In genomic region chr1:27832762-27833161, GRCh38 we compare ENCODE assay signal across 12 cellular contexts. TPM values are rescaled to one million over a fixed set of nuclear protein-coding genes. Genes with fewer than 3 reads are reported as not detected.
DNase-seq lines count a peak whose midpoint lies in the region; ATAC-seq, FAIRE-seq and TF ChIP-seq lines count a peak whose summit lies in the region.
"Had no signal": no experiment of that assay in that cellular context is flagged by ENCODE, and none has a peak within 500 bp of the region (broad histone marks: within the 10 kb centered on the region; RNA-seq: fewer than 3 reads in every experiment).

No MANE protein-coding gene starts in this region.

- peaks cover 68% of the 10 kb centered on the region for H3K79me2 ChIP-seq in HCT116 (ENCODE audit: insufficient read depth, low read length)
- peaks cover 60% of the 10 kb centered on the region for H3K79me2 ChIP-seq in keratinocyte (ENCODE audit: control insufficient read depth, insufficient read depth, low read length)

- TF ChIP-seq POLR2A in HCT116 (IDR thresholded peaks at IDR 0.05; ENCODE audit: borderline replicate concordance, extremely low read depth, insufficient read depth, insufficient read length) = no peak

- no peaks in the 10 kb centered on the region for H3K9me2 ChIP-seq in HCT116 (ENCODE audit: insufficient read depth)

- H3K4me2 ChIP-seq in HCT116 (ENCODE audit: low read length) (peak overlapping the region; percentile 79; the same call in 1 of the 2 replicates), keratinocyte (ENCODE audit: control insufficient read depth, extremely low read depth, insufficient read depth, low read depth, low read length) (peak overlapping the region; percentile 89)

- H3K27me3 Mint-ChIP-seq in activated naive CD8-positive, alpha-beta T cell treated with anti-CD3 and anti-CD28 coated beads for 36 hours = no peaks in the 10 kb centered on the region

- RAD21 ChIA-PET in HCT116 (lab: Charles Lee; ENCODE audit: low non-redundant PET in 1 of 2, low total read pairs in 2 of 2, uncharacterized antibody in 2 of 2, unreplicated experiment in 2 of 2) = no interaction called here

- H3K4me1 Mint-ChIP-seq in activated naive CD8-positive, alpha-beta T cell treated with anti-CD3 and anti-CD28 coated beads for 36 hours = peaks cover 36% of the 10 kb centered on the region

- no peaks in the 10 kb centered on the region for H3K9me1 ChIP-seq in keratinocyte (ENCODE audit: control insufficient read depth, extremely low read depth, insufficient read depth, low read length)

- TF ChIP-seq CTCF in BJ (IDR thresholded peaks at IDR 0.05; ENCODE audit: insufficient read depth, low read depth, low read length) (no peak), HCT116 (IDR thresholded peaks at IDR 0.05 in 2 of 3, conservative IDR thresholded peaks at IDR 0.05 in 1 of 3; ENCODE audit: borderline replicate concordance in 1 of 3, insufficient read depth in 1 of 3, low read depth in 2 of 3, low read length in 2 of 3) (no peak), keratinocyte (optimal IDR thresholded peaks at IDR 0.05 in 1 of 3, IDR thresholded peaks at IDR 0.05 in 1 of 3, conservative IDR thresholded peaks at IDR 0.05 in 1 of 3; ENCODE audit: extremely low read depth in 1 of 3, insufficient read depth in 2 of 3, low read length in 3 of 3) (no peak)

- FAIRE-seq in keratinocyte (lab: Jason Lieb, UNC) = peak; percentile 61
- FAIRE-seq: small intestine had no signal

- intact Hi-C loops in HCT116 (cut with micrococcal nuclease) = loop anchor here (5.0 kb wide), 1 partner anchor 160 kb away; the partner anchor contains the start of gene IFI6

- peaks cover 15% of the 10 kb centered on the region for H3K36me3 Mint-ChIP-seq in activated naive CD8-positive, alpha-beta T cell treated with anti-CD3 and anti-CD28 coated beads for 36 hours

- no peak overlapping the region for H3K27ac ChIP-seq in HCT116 (ENCODE audit: low read depth, low read length)
- peak overlapping the region; percentile 11 for H3K27ac ChIP-seq in keratinocyte (ENCODE audit: control insufficient read depth, insufficient read depth, low read length)

- H2AFZ ChIP-seq in HCT116 (ENCODE audit: low read depth, low read length, poor library complexity, severe bottlenecking) (no peak overlapping the region), keratinocyte (ENCODE audit: control insufficient read depth, low read length) (no peak overlapping the region)

- POLR2A ChIA-PET in BJ (lab: Charles Lee) = no interaction called here
- POLR2A ChIA-PET in HCT116 (lab: Charles Lee) = no interaction called here

- peaks cover 0 to 6% of the 10 kb centered on the region in 2 experiments; a peak in 1 of 4 replicates for H3K9me3 ChIP-seq in HCT116 (ENCODE audit: control insufficient read depth in 1 of 2, insufficient read depth in 1 of 2, low read depth in 1 of 2, low read length in 2 of 2)
- H3K9me3 ChIP-seq in keratinocyte (ENCODE audit: control insufficient read depth, low read depth, low read length) = no peaks in the 10 kb centered on the region

- H3K4me3 ChIP-seq in BJ (ENCODE audit: low read depth, low read length) = no peak overlapping the region
- H3K4me3 ChIP-seq in HCT116 (replicated peaks in 1 of 2; ENCODE audit: low read depth in 1 of 2, low read length in 2 of 2) = no peak overlapping the region
- H3K4me3 ChIP-seq in keratinocyte (ENCODE audit: control insufficient read depth in 2 of 3, extremely low read depth in 1 of 3, insufficient read depth in 2 of 3, low read depth in 1 of 3, low read length in 3 of 3) = peak overlapping the region in 1 of 3 experiments; percentile 94

- no peaks in the 10 kb centered on the region for H3K27me3 ChIP-seq in BJ (ENCODE audit: control insufficient read depth, insufficient read depth, low read length)
- H3K27me3 ChIP-seq in HCT116 (ENCODE audit: insufficient read depth, low read length) = no peaks in the 10 kb centered on the region
- H3K27me3 ChIP-seq in keratinocyte (ENCODE audit: control insufficient read depth, extremely low read depth, insufficient read depth, low read length) = no peaks in the 10 kb centered on the region

- no peak for ATAC-seq in HCT116
- no peak for ATAC-seq in GM19395 (IDR thresholded peaks at IDR 0.05; ENCODE audit: unreplicated experiment)
- ATAC-seq in HG02973 (IDR thresholded peaks at IDR 0.05; ENCODE audit: unreplicated experiment) = no peak
- ATAC-seq: left ventricle myocardium superior had no signal

- no peak overlapping the region for H3K27ac Mint-ChIP-seq in activated naive CD8-positive, alpha-beta T cell treated with anti-CD3 and anti-CD28 coated beads for 36 hours

- peak overlapping the region; percentile 33 for H3K4me3 Mint-ChIP-seq in activated naive CD8-positive, alpha-beta T cell treated with anti-CD3 and anti-CD28 coated beads for 36 hours

- dilution Hi-C loops in keratinocyte (cut with MboI; ENCODE audit: extremely low pct_ligation_motif_present, low sequenced_read_pairs) = no loop called here

- DNase-seq in BJ (ENCODE audit: low read depth) (peak; percentile 6), HCT116 (ENCODE audit: low read depth, low spot score) (no peak), keratinocyte (ENCODE audit: low read depth, low spot score) (no peak), NCI-H748 (lab: John Stamatoyannopoulos, UW; ENCODE audit: unreplicated experiment) (no peak), NCI-H748 treated with DMSO at 0.1 percent for 48 hours (lab: John Stamatoyannopoulos, UW) (no peak)
- DNase-seq in activated naive CD8-positive, alpha-beta T cell treated with anti-CD3 and anti-CD28 coated beads for 36 hours = no peak
- DNase-seq: erythroblast, left ventricle myocardium superior, small intestine, SW 1271 had no signal

- CTCF ChIA-PET in BJ (lab: Yijun Ruan, JAX) (interaction anchor here (1.5 kb wide), 1 partner anchor 9 kb away, joined by 5 read pairs; no protein-coding TSS in a partner anchor), HCT116 (lab: Charles Lee) (no interaction called here)

- H4K20me1 ChIP-seq in HCT116 (ENCODE audit: insufficient read depth) = no peaks in the 10 kb centered on the region; the same call in 1 of the 2 replicates
- no peaks in the 10 kb centered on the region for H4K20me1 ChIP-seq in keratinocyte (ENCODE audit: control insufficient read depth, extremely low read depth, insufficient read depth, low read length)

- no TSS peak for BruUV-seq in HCT116 (replicated peaks; lab: Mats Ljungman, UMichigan)

- TF ChIP-seq RAD21 in HCT116 (IDR thresholded peaks at IDR 0.05; ENCODE audit: low read depth) = no peak

- H3K9ac ChIP-seq in HCT116 (ENCODE audit: low read length) (no peak overlapping the region), keratinocyte (ENCODE audit: control insufficient read depth, extremely low read depth, insufficient read depth, low read length) (no peak overlapping the region)

- H3K4me1 ChIP-seq in HCT116 (ENCODE audit: control insufficient read depth in 1 of 2, insufficient read depth in 2 of 2, low read length in 2 of 2) (peaks cover 7 to 19% of the 10 kb centered on the region in 2 experiments), keratinocyte (ENCODE audit: control insufficient read depth, extremely low read depth, insufficient read depth, low read length) (peaks cover 14% of the 10 kb centered on the region)

- no peaks in the 10 kb centered on the region for H3K9me3 Mint-ChIP-seq in activated naive CD8-positive, alpha-beta T cell treated with anti-CD3 and anti-CD28 coated beads for 36 hours

- no peaks in the 10 kb centered on the region; the same call in 1 of the 2 replicates for H3K36me3 ChIP-seq in BJ (ENCODE audit: control insufficient read depth, insufficient read depth, low read length)
- H3K36me3 ChIP-seq in HCT116 (ENCODE audit: control insufficient read depth in 1 of 2, insufficient read depth in 2 of 2, low read length in 2 of 2) = peaks cover 11 to 33% of the 10 kb centered on the region in 2 experiments
- peaks cover 5 to 12% of the 10 kb centered on the region in 2 experiments for H3K36me3 ChIP-seq in keratinocyte (ENCODE audit: control insufficient read depth in 2 of 2, extremely low read depth in 1 of 2, insufficient read depth in 2 of 2, low read length in 2 of 2)

RNA-seq across cellular contexts. Expression of gene PPP1R8, which starts 2.2 kb away (rescaled TPM):
- polyA plus RNA-seq in BJ (2011; rRNA removed) (54.7 and 59.8 TPM in 2 replicates), keratinocyte (47.3 to 56.2 TPM (median 48.2 TPM) in 3 replicates)
- 44.9 and 77.4 TPM in 2 replicates for polyA minus RNA-seq in BJ (2011; rRNA and poly(A)+ RNA removed)
- total RNA-seq in HCT116 (2021; ENCODE audit: unreplicated experiment) = 57.4 TPM
- 49.0 and 50.0 TPM in 2 replicates for polyA plus RNA-seq in HCT116 (2012)
- total RNA-seq in activated naive CD8-positive, alpha-beta T cell treated with anti-CD3 and anti-CD28 coated beads for 36 hours = 10 to 100 TPM; 60.0 to 70.5 TPM
- 72.7 TPM for polyA plus RNA-seq in keratinocyte (2011; ENCODE audit: low read depth)
- polyA plus RNA-seq in keratinocyte (2011; cell fraction: cytosol; rRNA removed) = 38.5 and 46.3 TPM in 2 replicates
- polyA plus RNA-seq in keratinocyte (2011; cell fraction: nucleus; rRNA removed) = 36.4 and 38.9 TPM in 2 replicates
- 24.1 and 35.5 TPM in 2 replicates for polyA plus RNA-seq in keratinocyte (2012; ENCODE audit: low replicate concordance)
- 51.5 to 80.9 TPM (median 56.9 TPM) in 3 replicates for polyA minus RNA-seq in keratinocyte
- 32.8 TPM for polyA minus RNA-seq in keratinocyte (2011; cell fraction: cytosol; rRNA and poly(A)+ RNA removed)
- 13.1 and 34.5 TPM in 2 replicates for polyA minus RNA-seq in keratinocyte (2011; cell fraction: nucleus; rRNA and poly(A)+ RNA removed)

RNA-seq across cellular contexts. Expression of gene THEMIS2, which starts 39.6 kb away (rescaled TPM):
- polyA plus RNA-seq in BJ (2011; rRNA removed) = 2.0 and 2.4 TPM in 2 replicates
- polyA minus RNA-seq in BJ (2011; rRNA and poly(A)+ RNA removed) = 1.1 and 1.8 TPM in 2 replicates
- 8.0 TPM for total RNA-seq in HCT116 (2021; ENCODE audit: unreplicated experiment)
- polyA plus RNA-seq in HCT116 (2012) = 12.3 and 12.4 TPM in 2 replicates
- total RNA-seq in activated naive CD8-positive, alpha-beta T cell treated with anti-CD3 and anti-CD28 coated beads for 36 hours = 10 to 100 TPM; 18.9 to 19.6 TPM
- 1.3 to 3.5 TPM (median 1.6 TPM) in 3 replicates for polyA plus RNA-seq in keratinocyte
- polyA plus RNA-seq in keratinocyte (2011; ENCODE audit: low read depth) = 0.64 TPM
- polyA plus RNA-seq in keratinocyte (2011; cell fraction: cytosol; rRNA removed) = 2.0 TPM in 2 replicates
- 2.1 and 2.3 TPM in 2 replicates for polyA plus RNA-seq in keratinocyte (2011; cell fraction: nucleus; rRNA removed)
- polyA plus RNA-seq in keratinocyte (2012; ENCODE audit: low replicate concordance) = 1.6 and 2.2 TPM in 2 replicates
- polyA minus RNA-seq in keratinocyte = 0.83 to 10.4 TPM (median 4.0 TPM) in 3 replicates
- 3.1 TPM for polyA minus RNA-seq in keratinocyte (2011; cell fraction: cytosol; rRNA and poly(A)+ RNA removed)
- polyA minus RNA-seq in keratinocyte (2011; cell fraction: nucleus; rRNA and poly(A)+ RNA removed) = 1.5 and 2.2 TPM in 2 replicates

RNA-seq across cellular contexts. Expression of gene STX12, which starts 59.7 kb away (rescaled TPM):
- polyA plus RNA-seq in BJ (2011; rRNA removed) (31.2 and 36.4 TPM in 2 replicates), keratinocyte (23.4 to 29.9 TPM (median 23.4 TPM) in 3 replicates)
- 12.2 and 12.3 TPM in 2 replicates for polyA minus RNA-seq in BJ (2011; rRNA and poly(A)+ RNA removed)
- total RNA-seq in HCT116 (2021; ENCODE audit: unreplicated experiment) = 27.6 TPM
- polyA plus RNA-seq in HCT116 (2012) = 9.3 and 11.3 TPM in 2 replicates
- 10 to 100 TPM; 20.0 to 21.1 TPM for total RNA-seq in activated naive CD8-positive, alpha-beta T cell treated with anti-CD3 and anti-CD28 coated beads for 36 hours
- 285 TPM for polyA plus RNA-seq in keratinocyte (2011; ENCODE audit: low read depth)
- 21.5 and 36.5 TPM in 2 replicates for polyA plus RNA-seq in keratinocyte (2011; cell fraction: cytosol; rRNA removed)
- polyA plus RNA-seq in keratinocyte (2011; cell fraction: nucleus; rRNA removed) = 46.8 and 61.1 TPM in 2 replicates
- 19.0 and 38.4 TPM in 2 replicates for polyA plus RNA-seq in keratinocyte (2012; ENCODE audit: low replicate concordance)
- polyA minus RNA-seq in keratinocyte = 13.6 to 24.6 TPM (median 18.8 TPM) in 3 replicates
- polyA minus RNA-seq in keratinocyte (2011; cell fraction: cytosol; rRNA and poly(A)+ RNA removed) = 22.8 TPM
- polyA minus RNA-seq in keratinocyte (2011; cell fraction: nucleus; rRNA and poly(A)+ RNA removed) = 18.5 and 39.2 TPM in 2 replicates
